8 cellular contexts compared by ENCODE assay signal in the genomic region with DNA sequence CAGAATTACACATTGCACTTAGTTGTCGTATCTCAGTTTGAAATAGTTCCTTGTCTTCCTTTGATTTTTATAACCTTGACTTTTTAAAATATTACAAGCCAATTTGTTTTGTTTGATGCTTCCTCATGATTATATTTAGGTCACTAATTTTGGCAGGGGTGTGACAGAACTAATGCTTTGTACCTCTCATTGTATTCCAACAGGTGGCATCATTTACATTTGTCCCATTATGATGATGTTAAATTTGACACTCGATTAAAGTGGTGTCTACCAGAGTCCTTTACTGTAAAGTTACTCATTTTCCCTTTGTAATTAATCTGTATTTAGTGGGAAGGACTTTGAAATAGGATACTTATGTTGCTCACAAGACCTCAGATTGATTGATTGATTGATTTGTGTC. TPM values are rescaled to one million over a fixed set of nuclear protein-coding genes. Genes with fewer than 3 reads are reported as not detected.
DNase-seq lines count a peak whose midpoint lies in the region; ATAC-seq, FAIRE-seq and TF ChIP-seq lines count a peak whose summit lies in the region.

No MANE protein-coding gene starts in this region.

- H3K4me3 ChIP-seq in Loucy (ENCODE audit: low read length, poor library complexity, severe bottlenecking), result no peak overlapping the region
- no peak overlapping the region for H3K4me3 ChIP-seq in astrocyte (ENCODE audit: insufficient read depth, low read depth, low read length)
- no peak overlapping the region for H3K4me3 ChIP-seq in psoas muscle

- H2AFZ ChIP-seq in Loucy (ENCODE audit: low read length), result no peak overlapping the region
- H2AFZ ChIP-seq in astrocyte (ENCODE audit: low read depth, low read length), result no peak overlapping the region

- peak; percentile 67 for TF ChIP-seq CTCF in Loucy (conservative IDR thresholded peaks at IDR 0.05; ENCODE audit: low read length)
- peak; percentile 18 for TF ChIP-seq CTCF in astrocyte (IDR thresholded peaks at IDR 0.05; ENCODE audit: insufficient read depth, low read depth, low read length)
- TF ChIP-seq CTCF in psoas muscle (IDR thresholded peaks at IDR 0.05), result peak; percentile 17

- peak in 2 of 4 donors; percentile 42 to 69 for ATAC-seq in psoas muscle

- intact Hi-C loops in psoas muscle (cut with DNase I), result no loop called here

- no peaks in the 10 kb centered on the region for H3K9me3 Mint-ChIP-seq in astrocyte (ENCODE audit: unreplicated experiment)

- no peaks in the 10 kb centered on the region for H3F3A ChIP-seq in Loucy (ENCODE audit: low read depth)

- H4K20me1 ChIP-seq in Loucy (ENCODE audit: insufficient read depth, low read length, poor library complexity, severe bottlenecking), result no peaks in the 10 kb centered on the region
- no peaks in the 10 kb centered on the region for H4K20me1 ChIP-seq in astrocyte (ENCODE audit: insufficient read depth, low read length)

- H3K9ac ChIP-seq in Loucy (ENCODE audit: low read depth, low read length, poor library complexity, severe bottlenecking), result no peak overlapping the region
- no peak overlapping the region for H3K9ac ChIP-seq in astrocyte (ENCODE audit: low read length)

- H3K27ac Mint-ChIP-seq in astrocyte (ENCODE audit: unreplicated experiment), result no peak overlapping the region

- DNase-seq in NCI-H748 (lab: John Stamatoyannopoulos, UW; ENCODE audit: unreplicated experiment), result peak; percentile 23
- no peak for DNase-seq in NCI-H748 treated with DMSO at 0.1 percent for 48 hours (lab: John Stamatoyannopoulos, UW)
- no peak for DNase-seq in astrocyte (ENCODE audit: low read depth)
- DNase-seq in psoas muscle, result no peak
- no peak for DNase-seq in NCI-H2081 treated with DMSO at 0.1 percent for 48 hours (lab: John Stamatoyannopoulos, UW)
- no peak for DNase-seq in stimulated activated CD4-positive, alpha-beta T cell treated with anti-CD3 and anti-CD28 coated beads, Interleukin-15, amount 100 ng/mL, for 24 hours
- no peak for DNase-seq in NCI-H1930 (lab: John Stamatoyannopoulos, UW)

- peak; percentile 34 for FAIRE-seq in astrocyte (lab: Jason Lieb, UNC)

- H3K9me2 ChIP-seq in Loucy (replicated peaks; ENCODE audit: low read depth, low read length), result no peaks in the 10 kb centered on the region

- no peaks in the 10 kb centered on the region for H3K79me2 ChIP-seq in Loucy (ENCODE audit: insufficient read depth, low read length)
- no peaks in the 10 kb centered on the region for H3K79me2 ChIP-seq in astrocyte (ENCODE audit: insufficient read depth, low read length)

- H3K36me3 ChIP-seq in Loucy (ENCODE audit: insufficient read depth, low read length) (peaks cover 21% of the 10 kb centered on the region; the same call in 1 of the 2 replicates), astrocyte (ENCODE audit: insufficient read depth, low read length) (no peaks in the 10 kb centered on the region), psoas muscle (ENCODE audit: insufficient read depth in 1 of 2, low read depth in 1 of 2) (peaks cover 0 to 72% of the 10 kb centered on the region in 2 donors)

- no peak overlapping the region for H3K27ac ChIP-seq in astrocyte (ENCODE audit: low read depth, low read length)
- H3K27ac ChIP-seq in psoas muscle, result no peak overlapping the region

- H3K4me1 ChIP-seq in Loucy (ENCODE audit: insufficient read depth, low read length, poor library complexity, severe bottlenecking) (no peaks in the 10 kb centered on the region), astrocyte (ENCODE audit: insufficient read depth, low read length) (no peaks in the 10 kb centered on the region), psoas muscle (no peaks in the 10 kb centered on the region)

- H3K36me3 Mint-ChIP-seq in astrocyte (ENCODE audit: low read depth, unreplicated experiment), result peaks cover 11% of the 10 kb centered on the region

- H3K4me3 Mint-ChIP-seq in astrocyte (ENCODE audit: unreplicated experiment), result no peak overlapping the region

- 52 to 57% (median 54%) methylated on average over 2 of the region's 2 CpGs for WGBS in psoas muscle, 3 donors

- H3K27me3 Mint-ChIP-seq in astrocyte (ENCODE audit: low read depth, unreplicated experiment), result no peaks in the 10 kb centered on the region

- H3K9me3 ChIP-seq in Loucy (ENCODE audit: insufficient read depth, low read depth, low read length), result no peaks in the 10 kb centered on the region
- no peaks in the 10 kb centered on the region for H3K9me3 ChIP-seq in astrocyte (ENCODE audit: insufficient read depth, low read depth, low read length)
- no peaks in the 10 kb centered on the region for H3K9me3 ChIP-seq in psoas muscle

- H3K4me1 Mint-ChIP-seq in astrocyte (ENCODE audit: low read depth, unreplicated experiment), result peaks cover 2% of the 10 kb centered on the region

- H3K27me3 ChIP-seq in Loucy (ENCODE audit: insufficient read depth, low read length, poor library complexity, severe bottlenecking) (no peaks in the 10 kb centered on the region), astrocyte (ENCODE audit: insufficient read depth, low read length) (no peaks in the 10 kb centered on the region), psoas muscle (ENCODE audit: insufficient read depth in 3 of 3, low read length in 2 of 3) (no peaks in the 10 kb centered on the region)

- H3K4me2 ChIP-seq in Loucy (ENCODE audit: low read depth, low read length, poor library complexity, severe bottlenecking) (no peak overlapping the region), astrocyte (ENCODE audit: low read length) (no peak overlapping the region)

RNA-seq across cellular contexts. Expression of gene MFSD2B, which starts 21.5 kb away (rescaled TPM):
- total RNA-seq in astrocyte (0.10 and 0.34 TPM in 2 replicates), psoas muscle (under 1 TPM in 2 of 4 donors, not detected in 2; 0.27 to 0.28 TPM)
- polyA plus RNA-seq in psoas muscle, result under 1 TPM; 0.03 to 0.12 (median 0.07) TPM

RNA-seq across cellular contexts. Expression of gene UBXN2A, which starts 48.1 kb away (rescaled TPM):
- total RNA-seq in astrocyte (19.9 and 22.2 TPM in 2 replicates), psoas muscle (10 to 100 TPM; 20.4 to 23.5 (median 20.8) TPM)
- polyA plus RNA-seq in psoas muscle, result 10 to 100 TPM; 12.0 to 33.9 (median 19.0) TPM

RNA-seq across cellular contexts. Expression of gene WDCP, which starts 58.8 kb away (rescaled TPM):
- total RNA-seq in astrocyte (10.3 and 17.4 TPM in 2 replicates), psoas muscle (10 to 100 TPM in 2 of 4 donors, 1 to 10 TPM in 2; 6.5 to 14.6 (median 9.7) TPM)
- 10 to 100 TPM in 1 of 3 donors, 1 to 10 TPM in 2; 4.6 to 17.3 (median 5.0) TPM for polyA plus RNA-seq in psoas muscle

Comparison
In these comparisons a context has a peak if more than half of its experiments do, and no peak if none do; other contexts are left out.
1. CTCF ChIP-seq: peak in every context shown above with its lines; median percentile 67 in Loucy; 18 in astrocyte; 17 in psoas muscle.